ENCODE assay signal across 1 cellular context in genomic region chr16:57805176-57805575, GRCh38.
TF ChIP-seq lines count a peak whose summit lies in the region.

No MANE protein-coding gene starts in this region.

TF ChIP-seq in HepG2, 621 proteins besides CTCF, POLR2A, EP300 and RAD21 (continued from another document):
- TF ChIP-seq TEAD3 (CRISPR knock-in tag; optimal IDR thresholded peaks at IDR 0.05; ENCODE audit: borderline replicate concordance): peak; percentile 25
- TF ChIP-seq IKZF1 (IDR thresholded peaks at IDR 0.05): no peak
